1 cellular context compared by ENCODE assay signal in genomic region chr10:114520453-114520852, GRCh38.
TF ChIP-seq lines count a peak whose summit lies in the region.

No MANE protein-coding gene starts in this region.

TF ChIP-seq in GM23338, 12 proteins besides CTCF, POLR2A, EP300 and RAD21 (continued from another document):
- TF ChIP-seq ZNF462 (CRISPR knock-in tag; IDR thresholded peaks at IDR 0.05) (no peak), ZNF114 (CRISPR knock-in tag; IDR thresholded peaks at IDR 0.05) (no peak)
